In genomic region chr12:2877047-2877958, GRCh38 we compare ENCODE assay signal across 1 cellular context.
A peak's percentile ranks its signal among the peaks of the same experiment; 100 is the strongest.
TF ChIP-seq lines count a peak whose summit lies in the region.

A gene with protein sequence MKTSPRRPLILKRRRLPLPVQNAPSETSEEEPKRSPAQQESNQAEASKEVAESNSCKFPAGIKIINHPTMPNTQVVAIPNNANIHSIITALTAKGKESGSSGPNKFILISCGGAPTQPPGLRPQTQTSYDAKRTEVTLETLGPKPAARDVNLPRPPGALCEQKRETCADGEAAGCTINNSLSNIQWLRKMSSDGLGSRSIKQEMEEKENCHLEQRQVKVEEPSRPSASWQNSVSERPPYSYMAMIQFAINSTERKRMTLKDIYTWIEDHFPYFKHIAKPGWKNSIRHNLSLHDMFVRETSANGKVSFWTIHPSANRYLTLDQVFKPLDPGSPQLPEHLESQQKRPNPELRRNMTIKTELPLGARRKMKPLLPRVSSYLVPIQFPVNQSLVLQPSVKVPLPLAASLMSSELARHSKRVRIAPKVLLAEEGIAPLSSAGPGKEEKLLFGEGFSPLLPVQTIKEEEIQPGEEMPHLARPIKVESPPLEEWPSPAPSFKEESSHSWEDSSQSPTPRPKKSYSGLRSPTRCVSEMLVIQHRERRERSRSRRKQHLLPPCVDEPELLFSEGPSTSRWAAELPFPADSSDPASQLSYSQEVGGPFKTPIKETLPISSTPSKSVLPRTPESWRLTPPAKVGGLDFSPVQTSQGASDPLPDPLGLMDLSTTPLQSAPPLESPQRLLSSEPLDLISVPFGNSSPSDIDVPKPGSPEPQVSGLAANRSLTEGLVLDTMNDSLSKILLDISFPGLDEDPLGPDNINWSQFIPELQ (minus strand): TSS chr12:2877174. CDS start chr12:2874478, 2,696 bp downstream.
A gene with protein sequence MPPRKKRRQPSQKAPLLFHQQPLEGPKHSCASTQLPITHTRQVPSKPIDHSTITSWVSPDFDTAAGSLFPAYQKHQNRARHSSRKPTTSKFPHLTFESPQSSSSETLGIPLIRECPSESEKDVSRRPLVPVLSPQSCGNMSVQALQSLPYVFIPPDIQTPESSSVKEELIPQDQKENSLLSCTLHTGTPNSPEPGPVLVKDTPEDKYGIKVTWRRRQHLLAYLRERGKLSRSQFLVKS (plus strand): TSS chr12:2877223. CDS start chr12:2885367, 8,144 bp downstream.

TF ChIP-seq in HEK293, 187 proteins besides CTCF, POLR2A, EP300 and RAD21 (continued from another document):
- TF ChIP-seq ZBTB10 (tag by site-specific recombination; IDR thresholded peaks at IDR 0.05) = peak; percentile 80
- peak; percentile 64; the same call in 1 of the 2 replicates for TF ChIP-seq ZNF692 (tag by site-specific recombination; IDR thresholded peaks at IDR 0.05)
- TF ChIP-seq ZBTB48 (tag by site-specific recombination; IDR thresholded peaks at IDR 0.05) = 0 out of 2 replicates have a peak, but pooled peaks have one; percentile 66
- no peak for TF ChIP-seq ZNF239 (tag by site-specific recombination; IDR thresholded peaks at IDR 0.05)
- no peak for TF ChIP-seq ZNF791 (tag by site-specific recombination; IDR thresholded peaks at IDR 0.05)
- no peak for TF ChIP-seq ZNF211 (tag by site-specific recombination; IDR thresholded peaks at IDR 0.05; ENCODE audit: low read depth)
- no peak for TF ChIP-seq ZNF707 (tag by site-specific recombination; IDR thresholded peaks at IDR 0.05)
- TF ChIP-seq ZNF670 (tag by site-specific recombination; IDR thresholded peaks at IDR 0.05; ENCODE audit: low read depth) = no peak
- TF ChIP-seq WT1 (tag by site-specific recombination; IDR thresholded peaks at IDR 0.05) = peak; percentile 8; the same call in 1 of the 2 replicates
- no peak for TF ChIP-seq GFI1B (tag by site-specific recombination; IDR thresholded peaks at IDR 0.05)
- no peak for TF ChIP-seq ZNF658 (tag by site-specific recombination; IDR thresholded peaks at IDR 0.05)
- TF ChIP-seq, protein P1, sequence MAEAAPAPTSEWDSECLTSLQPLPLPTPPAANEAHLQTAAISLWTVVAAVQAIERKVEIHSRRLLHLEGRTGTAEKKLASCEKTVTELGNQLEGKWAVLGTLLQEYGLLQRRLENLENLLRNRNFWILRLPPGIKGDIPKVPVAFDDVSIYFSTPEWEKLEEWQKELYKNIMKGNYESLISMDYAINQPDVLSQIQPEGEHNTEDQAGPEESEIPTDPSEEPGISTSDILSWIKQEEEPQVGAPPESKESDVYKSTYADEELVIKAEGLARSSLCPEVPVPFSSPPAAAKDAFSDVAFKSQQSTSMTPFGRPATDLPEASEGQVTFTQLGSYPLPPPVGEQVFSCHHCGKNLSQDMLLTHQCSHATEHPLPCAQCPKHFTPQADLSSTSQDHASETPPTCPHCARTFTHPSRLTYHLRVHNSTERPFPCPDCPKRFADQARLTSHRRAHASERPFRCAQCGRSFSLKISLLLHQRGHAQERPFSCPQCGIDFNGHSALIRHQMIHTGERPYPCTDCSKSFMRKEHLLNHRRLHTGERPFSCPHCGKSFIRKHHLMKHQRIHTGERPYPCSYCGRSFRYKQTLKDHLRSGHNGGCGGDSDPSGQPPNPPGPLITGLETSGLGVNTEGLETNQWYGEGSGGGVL (tag by site-specific recombination; IDR thresholded peaks at IDR 0.05) = no peak; the same call in 1 of the 2 replicates
- no peak for TF ChIP-seq ZNF138 (tag by site-specific recombination; IDR thresholded peaks at IDR 0.05; ENCODE audit: borderline replicate concordance)
- no peak for TF ChIP-seq ZNF830 (tag by site-specific recombination; IDR thresholded peaks at IDR 0.05; ENCODE audit: low read depth)
- no peak for TF ChIP-seq ZNF624 (tag by site-specific recombination; IDR thresholded peaks at IDR 0.05)
- TF ChIP-seq ZNF501 (tag by site-specific recombination; IDR thresholded peaks at IDR 0.05) = peak; percentile 75
- TF ChIP-seq SCRT2 (tag by site-specific recombination; IDR thresholded peaks at IDR 0.05) = no peak
- no peak for TF ChIP-seq ZNF423 (tag by site-specific recombination; IDR thresholded peaks at IDR 0.05)
- peak; percentile 70 for TF ChIP-seq SP2 (tag by site-specific recombination; IDR thresholded peaks at IDR 0.05)
- TF ChIP-seq, protein P2, sequence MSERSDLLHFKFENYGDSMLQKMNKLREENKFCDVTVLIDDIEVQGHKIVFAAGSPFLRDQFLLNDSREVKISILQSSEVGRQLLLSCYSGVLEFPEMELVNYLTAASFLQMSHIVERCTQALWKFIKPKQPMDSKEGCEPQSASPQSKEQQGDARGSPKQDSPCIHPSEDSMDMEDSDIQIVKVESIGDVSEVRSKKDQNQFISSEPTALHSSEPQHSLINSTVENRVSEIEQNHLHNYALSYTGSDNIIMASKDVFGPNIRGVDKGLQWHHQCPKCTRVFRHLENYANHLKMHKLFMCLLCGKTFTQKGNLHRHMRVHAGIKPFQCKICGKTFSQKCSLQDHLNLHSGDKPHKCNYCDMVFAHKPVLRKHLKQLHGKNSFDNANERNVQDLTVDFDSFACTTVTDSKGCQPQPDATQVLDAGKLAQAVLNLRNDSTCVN (tag by site-specific recombination; optimal IDR thresholded peaks at IDR 0.05) = peak; percentile 83
- peak; percentile 97 for TF ChIP-seq GLI4 (tag by site-specific recombination; IDR thresholded peaks at IDR 0.05)
- peak; percentile 63; the same call in 1 of the 2 replicates for TF ChIP-seq ZBTB8A (tag by site-specific recombination; IDR thresholded peaks at IDR 0.05)
- peak; percentile 39; the same call in 1 of the 2 replicates for TF ChIP-seq ZNF10 (tag by site-specific recombination; IDR thresholded peaks at IDR 0.05)
- TF ChIP-seq, protein P3, sequence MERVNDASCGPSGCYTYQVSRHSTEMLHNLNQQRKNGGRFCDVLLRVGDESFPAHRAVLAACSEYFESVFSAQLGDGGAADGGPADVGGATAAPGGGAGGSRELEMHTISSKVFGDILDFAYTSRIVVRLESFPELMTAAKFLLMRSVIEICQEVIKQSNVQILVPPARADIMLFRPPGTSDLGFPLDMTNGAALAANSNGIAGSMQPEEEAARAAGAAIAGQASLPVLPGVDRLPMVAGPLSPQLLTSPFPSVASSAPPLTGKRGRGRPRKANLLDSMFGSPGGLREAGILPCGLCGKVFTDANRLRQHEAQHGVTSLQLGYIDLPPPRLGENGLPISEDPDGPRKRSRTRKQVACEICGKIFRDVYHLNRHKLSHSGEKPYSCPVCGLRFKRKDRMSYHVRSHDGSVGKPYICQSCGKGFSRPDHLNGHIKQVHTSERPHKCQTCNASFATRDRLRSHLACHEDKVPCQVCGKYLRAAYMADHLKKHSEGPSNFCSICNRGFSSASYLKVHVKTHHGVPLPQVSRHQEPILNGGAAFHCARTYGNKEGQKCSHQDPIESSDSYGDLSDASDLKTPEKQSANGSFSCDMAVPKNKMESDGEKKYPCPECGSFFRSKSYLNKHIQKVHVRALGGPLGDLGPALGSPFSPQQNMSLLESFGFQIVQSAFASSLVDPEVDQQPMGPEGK (tag by site-specific recombination; IDR thresholded peaks at IDR 0.05) = peak; percentile 84
- TF ChIP-seq ZNF747 (tag by site-specific recombination; IDR thresholded peaks at IDR 0.05) = no peak
- TF ChIP-seq, protein P4, sequence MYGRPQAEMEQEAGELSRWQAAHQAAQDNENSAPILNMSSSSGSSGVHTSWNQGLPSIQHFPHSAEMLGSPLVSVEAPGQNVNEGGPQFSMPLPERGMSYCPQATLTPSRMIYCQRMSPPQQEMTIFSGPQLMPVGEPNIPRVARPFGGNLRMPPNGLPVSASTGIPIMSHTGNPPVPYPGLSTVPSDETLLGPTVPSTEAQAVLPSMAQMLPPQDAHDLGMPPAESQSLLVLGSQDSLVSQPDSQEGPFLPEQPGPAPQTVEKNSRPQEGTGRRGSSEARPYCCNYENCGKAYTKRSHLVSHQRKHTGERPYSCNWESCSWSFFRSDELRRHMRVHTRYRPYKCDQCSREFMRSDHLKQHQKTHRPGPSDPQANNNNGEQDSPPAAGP (tag by site-specific recombination; IDR thresholded peaks at IDR 0.05) = peak; percentile 75
- no peak for TF ChIP-seq ZNF785 (tag by site-specific recombination; IDR thresholded peaks at IDR 0.05)
- no peak; the same call in 1 of the 2 replicates for TF ChIP-seq ZNF366 (tag by site-specific recombination; conservative IDR thresholded peaks at IDR 0.05)
- TF ChIP-seq, protein P5, sequence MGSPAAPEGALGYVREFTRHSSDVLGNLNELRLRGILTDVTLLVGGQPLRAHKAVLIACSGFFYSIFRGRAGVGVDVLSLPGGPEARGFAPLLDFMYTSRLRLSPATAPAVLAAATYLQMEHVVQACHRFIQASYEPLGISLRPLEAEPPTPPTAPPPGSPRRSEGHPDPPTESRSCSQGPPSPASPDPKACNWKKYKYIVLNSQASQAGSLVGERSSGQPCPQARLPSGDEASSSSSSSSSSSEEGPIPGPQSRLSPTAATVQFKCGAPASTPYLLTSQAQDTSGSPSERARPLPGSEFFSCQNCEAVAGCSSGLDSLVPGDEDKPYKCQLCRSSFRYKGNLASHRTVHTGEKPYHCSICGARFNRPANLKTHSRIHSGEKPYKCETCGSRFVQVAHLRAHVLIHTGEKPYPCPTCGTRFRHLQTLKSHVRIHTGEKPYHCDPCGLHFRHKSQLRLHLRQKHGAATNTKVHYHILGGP (tag by site-specific recombination; IDR thresholded peaks at IDR 0.05) = no peak
- no peak for TF ChIP-seq HIC1 (tag by site-specific recombination; IDR thresholded peaks at IDR 0.05)
- no peak for TF ChIP-seq ZNF169 (tag by site-specific recombination; IDR thresholded peaks at IDR 0.05)
- TF ChIP-seq ZNF362 (tag by site-specific recombination; IDR thresholded peaks at IDR 0.05) = peak; percentile 34; the same call in 1 of the 2 replicates
- no peak for TF ChIP-seq ZNF350 (tag by site-specific recombination; IDR thresholded peaks at IDR 0.05)
- no peak for TF ChIP-seq PRDM1 (tag by site-specific recombination; IDR thresholded peaks at IDR 0.05)
- TF ChIP-seq KLF1 (tag by site-specific recombination; IDR thresholded peaks at IDR 0.05) = peak; percentile 6; the same call in 1 of the 2 replicates
- no peak for TF ChIP-seq OVOL3 (tag by site-specific recombination; IDR thresholded peaks at IDR 0.05)
- peak; percentile 98 for TF ChIP-seq KLF9 (tag by site-specific recombination; IDR thresholded peaks at IDR 0.05; ENCODE audit: low read depth)
- TF ChIP-seq ZNF701 (tag by site-specific recombination; IDR thresholded peaks at IDR 0.05) = no peak
- TF ChIP-seq ZSCAN30 (tag by site-specific recombination; IDR thresholded peaks at IDR 0.05) = peak; percentile 41; the same call in 1 of the 2 replicates
- TF ChIP-seq, protein P6, sequence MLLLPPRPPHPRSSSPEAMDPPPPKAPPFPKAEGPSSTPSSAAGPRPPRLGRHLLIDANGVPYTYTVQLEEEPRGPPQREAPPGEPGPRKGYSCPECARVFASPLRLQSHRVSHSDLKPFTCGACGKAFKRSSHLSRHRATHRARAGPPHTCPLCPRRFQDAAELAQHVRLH (tag by site-specific recombination; IDR thresholded peaks at IDR 0.05) = 0 out of 2 replicates have a peak, but pooled peaks have one; percentile 17
- no peak for TF ChIP-seq ZNF394 (tag by site-specific recombination; IDR thresholded peaks at IDR 0.05; ENCODE audit: borderline replicate concordance)
- peak; percentile 69 for TF ChIP-seq ZNF335 (tag by site-specific recombination; conservative IDR thresholded peaks at IDR 0.05)
- TF ChIP-seq ZNF48 (tag by site-specific recombination; IDR thresholded peaks at IDR 0.05) = no peak
